In the genomic region with DNA sequence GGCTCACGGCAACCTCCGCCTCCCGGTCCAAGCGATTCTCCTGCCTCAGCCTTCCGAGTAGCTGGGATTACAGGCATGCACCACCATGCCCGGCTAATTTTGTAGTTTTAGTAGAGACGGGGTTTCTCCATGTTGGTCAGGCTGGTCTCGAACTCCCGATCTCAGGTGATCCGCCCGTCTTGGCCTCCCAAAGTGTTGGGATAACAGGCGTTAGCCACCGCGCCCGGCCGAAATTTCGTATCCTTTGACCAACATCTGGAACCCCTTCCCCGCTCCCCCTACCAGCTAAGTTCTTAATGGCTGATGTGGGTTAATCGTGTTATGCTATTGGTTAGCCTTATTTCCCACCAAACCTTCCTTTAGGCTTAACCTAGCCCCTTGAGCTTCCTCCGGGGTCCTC, we compare ENCODE assay signal across 8 cellular contexts.
DNase-seq lines count a peak whose midpoint lies in the region; ATAC-seq, FAIRE-seq and TF ChIP-seq lines count a peak whose summit lies in the region.
"Not testable (repeated sequence)": the region's sequence is repeated elsewhere in the genome, so short reads cannot be mapped to it uniquely, and the experiment has no call there.

No MANE protein-coding gene starts in this region.

- not testable (repeated sequence) for TF ChIP-seq POLR2A in suprapubic skin (IDR thresholded peaks at IDR 0.05)

- not testable (repeated sequence) for H3K4me3 ChIP-seq in CD4-positive, CD25-positive, alpha-beta regulatory T cell (ENCODE audit: low read depth, low read length)
- H3K4me3 ChIP-seq in OCI-LY1 (ENCODE audit: low read depth, low read length, poor library complexity, severe bottlenecking) (peak overlapping the region; percentile 65), fibroblast of villous mesenchyme (ENCODE audit: low read depth, low read length) (peak overlapping the region; percentile 52), pancreas (peak overlapping the region; percentile 40 to 59 (median 51)), suprapubic skin (peak overlapping the region; percentile 59)

- intact Hi-C loops in pancreas (cut with DNase I), result not testable (repeated sequence)

- H3K27ac Mint-ChIP-seq in CD4-positive, CD25-positive, alpha-beta regulatory T cell, result peak overlapping the region in 1 of 3 donors; percentile 20
- H3K27ac Mint-ChIP-seq in chondrocyte (ENCODE audit: unreplicated experiment), result peak overlapping the region; percentile 36
- not testable (repeated sequence) for H3K27ac Mint-ChIP-seq in memory B cell

- WGBS in pancreas, 2 donors, result 95 to 98% methylated on average over 20 of the region's 20 CpGs
- 96% methylated on average over 20 of the region's 20 CpGs for WGBS in suprapubic skin

- peak overlapping the region; percentile 78 for H3K4me2 ChIP-seq in OCI-LY1 (ENCODE audit: low read length)

- not testable (repeated sequence) for DNase-seq in CD4-positive, CD25-positive, alpha-beta regulatory T cell; activated T-cell treated with anti-CD3 and anti-CD28 coated beads, Interleukin-2, amount 50 U/mL, for 4 hours; chondrocyte (ENCODE audit: low spot score); fibroblast of villous mesenchyme (ENCODE audit: low read depth); memory B cell (ENCODE audit: low spot score in 2 of 2); pancreas
- DNase-seq in suprapubic skin (ENCODE audit: low spot score in 2 of 2), result peak in 1 of 2 donors; percentile 60

- H3K36me3 Mint-ChIP-seq in CD4-positive, CD25-positive, alpha-beta regulatory T cell; activated T-cell treated with anti-CD3 and anti-CD28 coated beads, Interleukin-2, amount 50 U/mL, for 4 hours (ENCODE audit: insufficient read depth); chondrocyte (ENCODE audit: low read depth); memory B cell: not testable (repeated sequence)

- H3K79me2 ChIP-seq in OCI-LY1 (ENCODE audit: insufficient read depth, low read length), result not testable (repeated sequence)

- not testable (repeated sequence) for H3K27me3 Mint-ChIP-seq in CD4-positive, CD25-positive, alpha-beta regulatory T cell; activated T-cell treated with anti-CD3 and anti-CD28 coated beads, Interleukin-2, amount 50 U/mL, for 4 hours (ENCODE audit: low read depth); chondrocyte (ENCODE audit: low read depth); memory B cell

- H3K9ac ChIP-seq in OCI-LY1 (ENCODE audit: low read length), result peak overlapping the region; percentile 68

- not testable (repeated sequence) for H4K20me1 ChIP-seq in OCI-LY1 (ENCODE audit: insufficient read depth, low read length)

- not testable (repeated sequence) for TF ChIP-seq CTCF in OCI-LY1 (IDR thresholded peaks at IDR 0.05; ENCODE audit: low read length); chondrocyte (IDR thresholded peaks at IDR 0.05); fibroblast of villous mesenchyme (IDR thresholded peaks at IDR 0.05; ENCODE audit: insufficient read depth, low read depth, low read length); pancreas (IDR thresholded peaks at IDR 0.05); suprapubic skin (IDR thresholded peaks at IDR 0.05)

- H3K9me3 Mint-ChIP-seq in CD4-positive, CD25-positive, alpha-beta regulatory T cell; activated T-cell treated with anti-CD3 and anti-CD28 coated beads, Interleukin-2, amount 50 U/mL, for 4 hours; chondrocyte (ENCODE audit: low read depth); memory B cell: not testable (repeated sequence)

- FAIRE-seq in pancreas (lab: Jason Lieb, UNC), result not testable (repeated sequence)

- ATAC-seq in CD4-positive, CD25-positive, alpha-beta regulatory T cell (ENCODE audit: low read depth in 2 of 2); activated T-cell treated with anti-CD3 and anti-CD28 coated beads, Interleukin-2, amount 50 U/mL, for 4 hours; memory B cell (ENCODE audit: low read depth); pancreas: not testable (repeated sequence)

- peaks cover 31% of the 10 kb centered on the region for H3K4me1 ChIP-seq in CD4-positive, CD25-positive, alpha-beta regulatory T cell (ENCODE audit: control insufficient read depth, insufficient read depth, low read length, poor library complexity, severe bottlenecking)
- peaks cover 99% of the 10 kb centered on the region for H3K4me1 ChIP-seq in OCI-LY1 (ENCODE audit: insufficient read depth, low read length, severe bottlenecking)
- not testable (repeated sequence) for H3K4me1 ChIP-seq in pancreas
- H3K4me1 ChIP-seq in suprapubic skin, result peaks cover 62% of the 10 kb centered on the region

- not testable (repeated sequence) for H3K36me3 ChIP-seq in CD4-positive, CD25-positive, alpha-beta regulatory T cell (ENCODE audit: control insufficient read depth, insufficient read depth, low read length); OCI-LY1 (ENCODE audit: insufficient read depth, low read length); pancreas; suprapubic skin

- H3K9me3 ChIP-seq in CD4-positive, CD25-positive, alpha-beta regulatory T cell (ENCODE audit: control insufficient read depth in 2 of 2, low read length in 2 of 2); OCI-LY1 (ENCODE audit: low read length); pancreas; suprapubic skin: not testable (repeated sequence)

- not testable (repeated sequence) for H2AFZ ChIP-seq in OCI-LY1 (ENCODE audit: low read length)

- not testable (repeated sequence) for H3F3A ChIP-seq in OCI-LY1 (ENCODE audit: insufficient read depth, low read length)

- not testable (repeated sequence) for TF ChIP-seq EP300 in suprapubic skin (IDR thresholded peaks at IDR 0.05)

- peak overlapping the region in 3 of 4 donors; percentile 35 to 72 (median 48) for H3K4me3 Mint-ChIP-seq in CD4-positive, CD25-positive, alpha-beta regulatory T cell
- peak overlapping the region; percentile 67 for H3K4me3 Mint-ChIP-seq in activated T-cell treated with anti-CD3 and anti-CD28 coated beads, Interleukin-2, amount 50 U/mL, for 4 hours
- peak overlapping the region; percentile 54 for H3K4me3 Mint-ChIP-seq in chondrocyte (ENCODE audit: unreplicated experiment)
- peak overlapping the region; percentile 68 for H3K4me3 Mint-ChIP-seq in memory B cell

- not testable (repeated sequence) for H3K27me3 ChIP-seq in CD4-positive, CD25-positive, alpha-beta regulatory T cell (ENCODE audit: control insufficient read depth, insufficient read depth, low read length); OCI-LY1 (ENCODE audit: insufficient read depth, low read length); pancreas; suprapubic skin

- H3K9me2 ChIP-seq in OCI-LY1 (ENCODE audit: low read depth, low read length), result not testable (repeated sequence)

- H3K4me1 Mint-ChIP-seq in CD4-positive, CD25-positive, alpha-beta regulatory T cell, result peaks cover 6 to 68% (median 22%) of the 10 kb centered on the region in 4 donors
- peaks cover 69% of the 10 kb centered on the region for H3K4me1 Mint-ChIP-seq in activated T-cell treated with anti-CD3 and anti-CD28 coated beads, Interleukin-2, amount 50 U/mL, for 4 hours (ENCODE audit: low read depth)
- H3K4me1 Mint-ChIP-seq in chondrocyte (ENCODE audit: low read depth) (peaks cover 38% of the 10 kb centered on the region), memory B cell (peaks cover 41% of the 10 kb centered on the region)

- H3K27ac ChIP-seq in CD4-positive, CD25-positive, alpha-beta regulatory T cell (ENCODE audit: insufficient read depth, low read length, poor library complexity, severe bottlenecking), result not testable (repeated sequence)
- H3K27ac ChIP-seq in OCI-LY1 (ENCODE audit: low read depth, low read length, poor library complexity, severe bottlenecking) (peak overlapping the region; percentile 96), pancreas (peak overlapping the region in 1 of 4 donors; percentile 18), suprapubic skin (peak overlapping the region; percentile 80)
